9 cellular contexts compared by ENCODE assay signal in genomic region chr19:38004100-38004504, GRCh38.
DNase-seq lines count a peak whose midpoint lies in the region; ATAC-seq, FAIRE-seq and TF ChIP-seq lines count a peak whose summit lies in the region.
"Had no signal": no experiment of that assay in that cellular context is flagged by ENCODE, and none has a peak within 500 bp of the region (broad histone marks: within the 10 kb centered on the region; RNA-seq: fewer than 3 reads in every experiment).

No MANE protein-coding gene starts in this region.

- no peak for FAIRE-seq in HTR-8/SVneo (lab: Jason Lieb, UNC)
- FAIRE-seq: TTC549 had no signal

- H3K4me1 ChIP-seq in OCI-LY7 (ENCODE audit: insufficient read depth, low read length, poor library complexity, severe bottlenecking) (peaks cover 50% of the 10 kb centered on the region), sigmoid colon (peaks cover 0 to 24% (median 22%) of the 10 kb centered on the region in 4 donors)

- peak overlapping the region; percentile 81 for H3K4me2 ChIP-seq in OCI-LY7 (ENCODE audit: low read length)

- peak overlapping the region; percentile 51; the same call in 1 of the 2 replicates for H2AFZ ChIP-seq in OCI-LY7 (ENCODE audit: low read length)

- H3K4me3 ChIP-seq in GM12865 (ENCODE audit: low read depth, low read length) (peak overlapping the region; percentile 88), OCI-LY7 (ENCODE audit: low read depth, low read length, poor library complexity, severe bottlenecking) (peak overlapping the region; percentile 67), fibroblast of mammary gland (ENCODE audit: control insufficient read depth, low read depth, low read length) (peak overlapping the region; percentile 48), sigmoid colon (peak overlapping the region; percentile 1 to 46 (median 40))

- no peak for TF ChIP-seq CTCF in GM12865 (IDR thresholded peaks at IDR 0.05; ENCODE audit: insufficient read depth, low read depth, low read length, missing control alignments)
- TF ChIP-seq CTCF in OCI-LY7 (conservative IDR thresholded peaks at IDR 0.05; ENCODE audit: low read length) = no peak
- TF ChIP-seq CTCF in fibroblast of mammary gland (conservative IDR thresholded peaks at IDR 0.05; ENCODE audit: control insufficient read depth, insufficient read depth, low read depth, low read length) = no peak
- TF ChIP-seq CTCF in sigmoid colon (IDR thresholded peaks at IDR 0.05) = no peak

- no peak for TF ChIP-seq EP300 in sigmoid colon (IDR thresholded peaks at IDR 0.05)

- H4K20me1 ChIP-seq in OCI-LY7 (ENCODE audit: insufficient read depth, low read length) = no peaks in the 10 kb centered on the region

- DNase-seq in GM12865 (ENCODE audit: low read depth) = no peak
- DNase-seq in OCI-LY7 (ENCODE audit: low spot score) = no peak
- peak; percentile 59 for DNase-seq in fibroblast of mammary gland (ENCODE audit: low read depth)
- DNase-seq in sigmoid colon = no peak
- no peak for DNase-seq in HTR-8/SVneo (ENCODE audit: insufficient read length, low spot score)
- DNase-seq in activated CD4-positive, alpha-beta T cell treated with anti-CD3 and anti-CD28 coated beads, Interleukin-2, amount 50 U/mL, for 1 hour = no peak

- H3K27ac ChIP-seq in OCI-LY7 (ENCODE audit: low read depth, low read length, poor library complexity, severe bottlenecking) (peak overlapping the region; percentile 72), sigmoid colon (peak overlapping the region; percentile 67 to 85 (median 73))

- no peak for ATAC-seq in GM21576 (IDR thresholded peaks at IDR 0.05; ENCODE audit: unreplicated experiment)
- no peak for ATAC-seq in HG03432 (IDR thresholded peaks at IDR 0.05; ENCODE audit: unreplicated experiment)

- TSS peak; percentile 100 for BruUV-seq in OCI-LY7 (replicated peaks; lab: Mats Ljungman, UMichigan)

- no peak for TF ChIP-seq POLR2A in sigmoid colon (IDR thresholded peaks at IDR 0.05)

- POLR2A ChIA-PET in OCI-LY7 (lab: Charles Lee) = interaction anchor here (0.6 to 4.0 kb wide), 24 partner anchors 10 to 399 kb away, joined by 3 to 25 read pairs (median 5); partner anchors contain the start of genes FAM98C, SIPA1L3 and WDR87

- H3K27me3 ChIP-seq in sigmoid colon = no peaks in the 10 kb centered on the region

- H3K79me2 ChIP-seq in OCI-LY7 (ENCODE audit: insufficient read depth, low read depth, low read length) = peaks cover 25% of the 10 kb centered on the region; the same call in 1 of the 2 replicates

- intact Hi-C loops in OCI-LY7 (cut with micrococcal nuclease; ENCODE audit: unreplicated experiment) = loop anchor here (1.0 kb wide), 1 partner anchor 42 kb away; no protein-coding TSS in a partner anchor
- intact Hi-C loops in sigmoid colon (cut with DNase I) = loop anchor here (10.0 kb wide), 1 partner anchor 99 kb away; the partner anchor contains the start of genes SIPA1L3 and WDR87

- CTCF ChIA-PET in OCI-LY7 (lab: Charles Lee; ENCODE audit: unreplicated experiment) = interaction anchor here (0.6 to 2.9 kb wide), 11 partner anchors 10 to 1287 kb away, joined by 3 to 10 read pairs (median 4); no protein-coding TSS in a partner anchor

- 68 to 83% methylated on average over 3 of the region's 3 CpGs for WGBS in sigmoid colon, 2 donors

- H3K9me3 ChIP-seq in OCI-LY7 (ENCODE audit: low read length) (no peaks in the 10 kb centered on the region), sigmoid colon (no peaks in the 10 kb centered on the region)

- H3K9me2 ChIP-seq in OCI-LY7 (ENCODE audit: insufficient read depth, low read length) = no peaks in the 10 kb centered on the region

- H3K36me3 ChIP-seq in OCI-LY7 (ENCODE audit: insufficient read depth, low read length) = no peaks in the 10 kb centered on the region
- no peaks in the 10 kb centered on the region for H3K36me3 ChIP-seq in sigmoid colon
